In genomic region chr18:36942264-36942663, GRCh38 we compare ENCODE assay signal across 8 cellular contexts.
DNase-seq lines count a peak whose midpoint lies in the region; ATAC-seq and TF ChIP-seq lines count a peak whose summit lies in the region.

No MANE protein-coding gene starts in this region.

- H3K4me1 ChIP-seq in left lung = no peaks in the 10 kb centered on the region

- H3K4me1 Mint-ChIP-seq in CD14-positive monocyte = no peaks in the 10 kb centered on the region

- no peaks in the 10 kb centered on the region for H3K27me3 ChIP-seq in left lung

- H3K27ac ChIP-seq in left lung = no peak overlapping the region

- intact Hi-C loops in CD14-positive monocyte (cut with micrococcal nuclease) (no loop called here), left lung (cut with DNase I) (no loop called here)

- H3K4me3 Mint-ChIP-seq in CD14-positive monocyte = no peak overlapping the region

- H3K27me3 Mint-ChIP-seq in CD14-positive monocyte (ENCODE audit: low read depth in 3 of 3) = no peaks in the 10 kb centered on the region

- H3K9me3 ChIP-seq in left lung = peaks cover 0 to 21% of the 10 kb centered on the region in 2 donors

- H3K36me3 Mint-ChIP-seq in CD14-positive monocyte = no peaks in the 10 kb centered on the region

- H3K9me3 Mint-ChIP-seq in CD14-positive monocyte = peaks cover 0 to 13% (median 4%) of the 10 kb centered on the region in 7 donors

- ATAC-seq in GM18519 (IDR thresholded peaks at IDR 0.05; ENCODE audit: low FRiP score, unreplicated experiment) = peak; percentile 62
- ATAC-seq in left lung = peak; percentile 74
- no peak for ATAC-seq in GM21528 (IDR thresholded peaks at IDR 0.05; ENCODE audit: low FRiP score, unreplicated experiment)
- ATAC-seq in HG03457 (IDR thresholded peaks at IDR 0.05; ENCODE audit: unreplicated experiment) = no peak
- no peak for ATAC-seq in GM19324 (IDR thresholded peaks at IDR 0.05; ENCODE audit: low FRiP score, unreplicated experiment)

- H3K27ac Mint-ChIP-seq in CD14-positive monocyte = no peak overlapping the region

- no peaks in the 10 kb centered on the region for H3K36me3 ChIP-seq in left lung

- no peak for DNase-seq in CD14-positive monocyte (ENCODE audit: low spot score)
- no peak for DNase-seq in left lung

- H3K4me3 ChIP-seq in WI38 (ENCODE audit: low read depth, low read length) = no peak overlapping the region
- no peak overlapping the region for H3K4me3 ChIP-seq in left lung

- peak; percentile 55 for TF ChIP-seq CTCF in CD14-positive monocyte (IDR thresholded peaks at IDR 0.05)
- TF ChIP-seq CTCF in LNCAP (IDR thresholded peaks at IDR 0.05) = peak; percentile 81
- TF ChIP-seq CTCF in WI38 (IDR thresholded peaks at IDR 0.05; ENCODE audit: low read depth, low read length) = peak; percentile 65
- peak; percentile 27 to 39 for TF ChIP-seq CTCF in left lung (IDR thresholded peaks at IDR 0.05)

Comparison
In these comparisons a context has a peak if more than half of its experiments do, and no peak if none do; other contexts are left out.
1. ATAC-seq: peak in GM18519 (single experiment) and left lung (single experiment); none in GM21528 (single experiment), HG03457 (single experiment) and GM19324 (single experiment).
2. Peak in every context shown above with its lines, with median percentiles within 50 percentile points of each other: CTCF ChIP-seq.